ENCODE assay signal across 25 cellular contexts in the genomic region with DNA sequence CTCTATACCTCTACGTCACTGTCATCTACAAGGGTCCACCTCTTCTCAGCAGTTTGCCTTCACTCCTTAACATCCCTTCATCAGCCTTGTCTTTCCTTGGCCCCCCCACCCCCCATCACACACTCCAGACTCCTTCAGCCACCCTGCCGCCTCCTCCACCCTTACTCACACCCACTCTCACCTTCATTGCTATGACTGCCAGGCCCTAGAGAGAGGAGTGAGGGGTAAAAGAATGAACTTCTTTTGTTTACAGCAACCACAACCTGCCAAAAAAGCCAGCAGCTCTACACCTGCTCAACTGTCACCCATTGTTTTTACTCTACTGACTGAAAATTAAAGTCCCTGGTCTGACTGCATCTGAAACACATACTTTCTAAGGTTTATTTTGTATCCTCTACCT.
DNase-seq lines count a peak whose midpoint lies in the region; ATAC-seq and TF ChIP-seq lines count a peak whose summit lies in the region.
"Had no signal": no experiment of that assay in that cellular context is flagged by ENCODE, and none has a peak within 500 bp of the region (broad histone marks: within the 10 kb centered on the region; RNA-seq: fewer than 3 reads in every experiment).

No MANE protein-coding gene starts in this region.

- peaks cover 39% of the 10 kb centered on the region for H3K9me3 Mint-ChIP-seq in T-helper 2 cell treated with Interferon-gamma antibody and Interleukin-4, amounts not matched to agents 5 μg/mL and 100 μg/mL, for 36 hours

- intact Hi-C loops in left ventricle myocardium inferior (cut with micrococcal nuclease) (no loop called here), uterus (cut with DNase I; ENCODE audit: low total_unique reads) (no loop called here)

- no peaks in the 10 kb centered on the region for H3K36me3 ChIP-seq in left ventricle myocardium inferior
- no peaks in the 10 kb centered on the region for H3K36me3 ChIP-seq in right atrium auricular region
- no peaks in the 10 kb centered on the region for H3K36me3 ChIP-seq in uterus
- no peaks in the 10 kb centered on the region for H3K36me3 ChIP-seq in trophoblast cell (ENCODE audit: control insufficient read depth in 1 of 2, insufficient read depth in 2 of 2, low read length in 2 of 2)
- H3K36me3 ChIP-seq: BE2C, vagina had no signal

- no peaks in the 10 kb centered on the region for H3K79me2 ChIP-seq in trophoblast cell (ENCODE audit: control insufficient read depth, insufficient read depth, low read length, poor library complexity)

- ATAC-seq in GM18502 (IDR thresholded peaks at IDR 0.05; ENCODE audit: poor library complexity, unreplicated experiment): no peak
- ATAC-seq: foreskin keratinocyte; GM12878; naive thymus-derived CD4-positive, alpha-beta T cell; stimulated activated memory B cell treated with anti-CD40 and anti-IgM and Interleukin-4, amounts not matched to agents 10 μg/mL and 1 μg/mL and 100 μg/mL, for 72 hours had no signal

- no peak overlapping the region for H3K9ac ChIP-seq in trophoblast cell (ENCODE audit: low read length)

- peaks cover 38% of the 10 kb centered on the region for H3K36me3 Mint-ChIP-seq in T-helper 2 cell treated with Interferon-gamma antibody and Interleukin-4, amounts not matched to agents 5 μg/mL and 100 μg/mL, for 36 hours (ENCODE audit: low read depth)
- H3K36me3 Mint-ChIP-seq: brain; mesothelial cell of epicardium; stimulated activated memory B cell treated with anti-CD40 and anti-IgM and Interleukin-4, amounts not matched to agents 10 μg/mL and 1 μg/mL and 100 μg/mL, for 72 hours had no signal

- H3K27ac ChIP-seq in left ventricle myocardium inferior (replicated peaks): peak overlapping the region; percentile 63
- H3K27ac ChIP-seq in right atrium auricular region: peak overlapping the region in 1 of 2 donors; percentile 60
- peak overlapping the region; percentile 5 to 36 for H3K27ac ChIP-seq in uterus
- H3K27ac ChIP-seq in trophoblast cell (ENCODE audit: low read depth, low read length): no peak overlapping the region
- H3K27ac ChIP-seq: foreskin keratinocyte, HL-60, vagina had no signal

- DNase-seq in left ventricle myocardium inferior (no peak), right atrium auricular region (ENCODE audit: low spot score) (no peak), NCI-H2029 treated with DMSO at 0.1 percent for 48 hours (lab: John Stamatoyannopoulos, UW) (peak; percentile 82), uterus (no peak), trophoblast cell (no peak), SW 1271 (lab: John Stamatoyannopoulos, UW) (no peak)
- DNase-seq in T-helper 2 cell treated with Interferon-gamma antibody and Interleukin-4, amounts not matched to agents 5 μg/mL and 100 μg/mL, for 36 hours (ENCODE audit: low spot score): no peak
- DNase-seq: activated CD4-positive, alpha-beta T cell treated with anti-CD3 and anti-CD28 coated beads for 1 hour; activated naive CD4-positive, alpha-beta T cell; BE2C; effector CD8-positive, alpha-beta T cell; foreskin keratinocyte; H9; left cardiac atrium; naive thymus-derived CD4-positive, alpha-beta T cell; NCI-H1694; occipital lobe; stimulated activated CD4-positive, alpha-beta T cell treated with anti-CD3 and anti-CD28 coated beads, Interleukin-4, amount 100 ng/mL, for 1 hour had no signal

- H3K4me1 ChIP-seq in left ventricle myocardium inferior: peaks cover 36% of the 10 kb centered on the region
- H3K4me1 ChIP-seq in right atrium auricular region: peaks cover 0 to 16% of the 10 kb centered on the region in 2 donors
- no peaks in the 10 kb centered on the region for H3K4me1 ChIP-seq in uterus
- H3K4me1 ChIP-seq in trophoblast cell (ENCODE audit: control insufficient read depth in 1 of 2, insufficient read depth in 2 of 2, low read length in 2 of 2): peaks cover 0 to 1% of the 10 kb centered on the region in 2 experiments
- H3K4me1 ChIP-seq: BE2C had no signal

- H3K27ac Mint-ChIP-seq in T-helper 2 cell treated with Interferon-gamma antibody and Interleukin-4, amounts not matched to agents 5 μg/mL and 100 μg/mL, for 36 hours: peak overlapping the region; percentile 77
- H3K27ac Mint-ChIP-seq: H9; mesothelial cell of epicardium; stimulated activated memory B cell treated with anti-CD40 and anti-IgM and Interleukin-4, amounts not matched to agents 10 μg/mL and 1 μg/mL and 100 μg/mL, for 72 hours had no signal

- no peak overlapping the region for H4K8ac ChIP-seq in trophoblast cell (ENCODE audit: low read depth, low read length)

- no peak overlapping the region for H3K14ac ChIP-seq in trophoblast cell (ENCODE audit: low read length)

- H2AFZ ChIP-seq in trophoblast cell (ENCODE audit: insufficient read depth, low read length, poor library complexity): no peak overlapping the region

- peaks cover 85% of the 10 kb centered on the region for H3K4me1 Mint-ChIP-seq in T-helper 2 cell treated with Interferon-gamma antibody and Interleukin-4, amounts not matched to agents 5 μg/mL and 100 μg/mL, for 36 hours (ENCODE audit: low read depth)

- no peak overlapping the region for H4K91ac ChIP-seq in trophoblast cell (ENCODE audit: low read depth, low read length)

- H3K79me1 ChIP-seq in trophoblast cell (ENCODE audit: low read length): no peaks in the 10 kb centered on the region

- no peak for TF ChIP-seq POLR2A in uterus (IDR thresholded peaks at IDR 0.05)

- no peak for TF ChIP-seq CTCF in left ventricle myocardium inferior (IDR thresholded peaks at IDR 0.05; ENCODE audit: borderline replicate concordance)
- no peak for TF ChIP-seq CTCF in right atrium auricular region (IDR thresholded peaks at IDR 0.05)
- no peak for TF ChIP-seq CTCF in uterus (IDR thresholded peaks at IDR 0.05)

- H3K4me2 ChIP-seq in trophoblast cell (ENCODE audit: low read length): no peak overlapping the region

- no peak overlapping the region for H3K4ac ChIP-seq in trophoblast cell (ENCODE audit: low read depth, low read length)

- H3K4me3 ChIP-seq in left ventricle myocardium inferior (no peak overlapping the region), right atrium auricular region (no peak overlapping the region), uterus (no peak overlapping the region), trophoblast cell (ENCODE audit: low read depth, low read length) (no peak overlapping the region)
- H3K4me3 ChIP-seq: GM12878, vagina had no signal

- no peak overlapping the region for H2BK120ac ChIP-seq in trophoblast cell (ENCODE audit: insufficient read depth, low read length, poor library complexity)

- H2BK12ac ChIP-seq in trophoblast cell (ENCODE audit: low read length): no peak overlapping the region

- no peak overlapping the region for H2BK5ac ChIP-seq in trophoblast cell (ENCODE audit: low read depth, low read length, poor library complexity)

- peak overlapping the region; percentile 33 for H3K4me3 Mint-ChIP-seq in T-helper 2 cell treated with Interferon-gamma antibody and Interleukin-4, amounts not matched to agents 5 μg/mL and 100 μg/mL, for 36 hours
- H3K4me3 Mint-ChIP-seq: brain; H9; mesothelial cell of epicardium; stimulated activated memory B cell treated with anti-CD40 and anti-IgM and Interleukin-4, amounts not matched to agents 10 μg/mL and 1 μg/mL and 100 μg/mL, for 72 hours had no signal

- H3K18ac ChIP-seq in trophoblast cell (ENCODE audit: low read length): no peak overlapping the region

- no CpG with 5 or more reads among the region's 2 CpGs for WGBS in trophoblast cell (ENCODE audit: extremely low coverage, insufficient coverage, insufficient read length)

- H3K9me3 ChIP-seq in left ventricle myocardium inferior (replicated peaks) (peaks cover 8% of the 10 kb centered on the region), right atrium auricular region (peaks cover 0 to 7% of the 10 kb centered on the region in 2 donors), uterus (no peaks in the 10 kb centered on the region), trophoblast cell (ENCODE audit: insufficient read depth, low read depth, low read length) (no peaks in the 10 kb centered on the region)
- H3K9me3 ChIP-seq: BE2C, vagina had no signal

- no peak overlapping the region for H2AK5ac ChIP-seq in trophoblast cell (ENCODE audit: low read length)

- no peaks in the 10 kb centered on the region for H3K27me3 ChIP-seq in left ventricle myocardium inferior (ENCODE audit: low read depth)
- H3K27me3 ChIP-seq in right atrium auricular region: no peaks in the 10 kb centered on the region
- H3K27me3 ChIP-seq in uterus: no peaks in the 10 kb centered on the region
- no peaks in the 10 kb centered on the region for H3K27me3 ChIP-seq in trophoblast cell (ENCODE audit: insufficient read depth, low read length)
- H3K27me3 ChIP-seq: BE2C, foreskin keratinocyte, vagina had no signal

- H3K27me3 Mint-ChIP-seq in T-helper 2 cell treated with Interferon-gamma antibody and Interleukin-4, amounts not matched to agents 5 μg/mL and 100 μg/mL, for 36 hours (ENCODE audit: low read depth): no peaks in the 10 kb centered on the region
- H3K27me3 Mint-ChIP-seq: naive thymus-derived CD4-positive, alpha-beta T cell had no signal

- H4K12ac ChIP-seq in trophoblast cell (ENCODE audit: low read depth, low read length): no peak overlapping the region

- H3K23ac ChIP-seq in trophoblast cell (ENCODE audit: low read length): no peak overlapping the region
